11 cellular contexts compared by ENCODE assay signal in genomic region chr17:63039899-63040602, GRCh38.
DNase-seq lines count a peak whose midpoint lies in the region; ATAC-seq and TF ChIP-seq lines count a peak whose summit lies in the region.
"Had no signal": no experiment of that assay in that cellular context is flagged by ENCODE, and none has a peak within 500 bp of the region (broad histone marks: within the 10 kb centered on the region; RNA-seq: fewer than 3 reads in every experiment).

No MANE protein-coding gene starts in this region.

- peak overlapping the region in 57 of 59 donors; percentile 9 to 56 (median 38) for H3K4me3 ChIP-seq in dorsolateral prefrontal cortex

- H3K27ac ChIP-seq in dorsolateral prefrontal cortex = peak overlapping the region in 22 of 59 donors; percentile 2 to 66 (median 24)
- H3K27ac ChIP-seq: heart right ventricle had no signal

- DNase-seq in H4 (ENCODE audit: low spot score) (peak; percentile 40), NCI-H69 (lab: John Stamatoyannopoulos, UW) (peak; percentile 19), dorsolateral prefrontal cortex (no peak), pons (ENCODE audit: low spot score) (peak; percentile 73)
- no peak for DNase-seq in activated CD4-positive, alpha-beta memory T cell treated with anti-CD3 and anti-CD28 coated beads, Interleukin-2, amount 10 ng/mL, durations not matched to agents 7 days and 5 days
- DNase-seq: activated naive CD4-positive, alpha-beta T cell treated with anti-CD3 and anti-CD28 coated beads, Interleukin-2, amount 50 U/mL, for 16 hours; heart right ventricle; Karpas-422; T-helper 17 cell had no signal

- H3K27ac Mint-ChIP-seq in activated CD4-positive, alpha-beta memory T cell treated with anti-CD3 and anti-CD28 coated beads, Interleukin-2, amount 10 ng/mL, durations not matched to agents 7 days and 5 days = no peak overlapping the region
- H3K27ac Mint-ChIP-seq: T-helper 17 cell had no signal

- CTCF ChIA-PET in activated CD4-positive, alpha-beta memory T cell treated with anti-CD3 and anti-CD28 coated beads, Interleukin-2, amount 10 ng/mL, durations not matched to agents 7 days and 5 days (lab: Charles Lee) = no interaction called here

- POLR2A ChIA-PET in activated CD4-positive, alpha-beta memory T cell treated with anti-CD3 and anti-CD28 coated beads, Interleukin-2, amount 10 ng/mL, durations not matched to agents 7 days and 5 days (lab: Charles Lee) = no interaction called here

- intact Hi-C loops in dorsolateral prefrontal cortex (cut with DNase I) = no loop called here

- H3K36me3 Mint-ChIP-seq in activated CD4-positive, alpha-beta memory T cell treated with anti-CD3 and anti-CD28 coated beads, Interleukin-2, amount 10 ng/mL, durations not matched to agents 7 days and 5 days (ENCODE audit: low read depth) = no peaks in the 10 kb centered on the region

- H3K27me3 ChIP-seq in dorsolateral prefrontal cortex = no peaks in the 10 kb centered on the region
- H3K27me3 ChIP-seq: heart right ventricle had no signal

- no peaks in the 10 kb centered on the region for H3K27me3 Mint-ChIP-seq in activated CD4-positive, alpha-beta memory T cell treated with anti-CD3 and anti-CD28 coated beads, Interleukin-2, amount 10 ng/mL, durations not matched to agents 7 days and 5 days
- H3K27me3 Mint-ChIP-seq: T-helper 17 cell had no signal

- peak in 1 of 56 donors; percentile 11 for TF ChIP-seq CTCF in dorsolateral prefrontal cortex (IDR thresholded peaks at IDR 0.05 in 54 of 56, conservative IDR thresholded peaks at IDR 0.05 in 2 of 56; ENCODE audit: low read depth in 1 of 56, partially characterized antibody in 56 of 56)

- H3K4me3 Mint-ChIP-seq in activated CD4-positive, alpha-beta memory T cell treated with anti-CD3 and anti-CD28 coated beads, Interleukin-2, amount 10 ng/mL, durations not matched to agents 7 days and 5 days = no peak overlapping the region
- H3K4me3 Mint-ChIP-seq: T-helper 17 cell had no signal

- no peak for ATAC-seq in GM21515 (IDR thresholded peaks at IDR 0.05; ENCODE audit: unreplicated experiment)
- no peak for ATAC-seq in HG03342 (IDR thresholded peaks at IDR 0.05; ENCODE audit: unreplicated experiment)
- ATAC-seq: heart right ventricle, T-helper 17 cell had no signal

- H3K4me1 Mint-ChIP-seq in activated CD4-positive, alpha-beta memory T cell treated with anti-CD3 and anti-CD28 coated beads, Interleukin-2, amount 10 ng/mL, durations not matched to agents 7 days and 5 days = peaks cover 4% of the 10 kb centered on the region

- H3K9me3 Mint-ChIP-seq in activated CD4-positive, alpha-beta memory T cell treated with anti-CD3 and anti-CD28 coated beads, Interleukin-2, amount 10 ng/mL, durations not matched to agents 7 days and 5 days = no peaks in the 10 kb centered on the region

Comparison
In these comparisons a context has a peak if more than half of its experiments do, and no peak if none do; other contexts are left out.
1. DNase-seq: peak in H4 (single experiment), NCI-H69 (single experiment) and pons (single experiment); none in dorsolateral prefrontal cortex (0 of 10) and activated CD4-positive, alpha-beta memory T cell treated with anti-CD3 and anti-CD28 coated beads, Interleukin-2, amount 10 ng/mL, durations not matched to agents 7 days and 5 days (single experiment).